ENCODE assay signal across 1 cellular context in genomic region chr6:111610548-111611172, GRCh38.
TF ChIP-seq lines count a peak whose summit lies in the region.

No MANE protein-coding gene starts in this region.

TF ChIP-seq in HepG2, 621 proteins besides CTCF, POLR2A, EP300 and RAD21 (continued from another document and continues in another):
- TF ChIP-seq, protein P1, sequence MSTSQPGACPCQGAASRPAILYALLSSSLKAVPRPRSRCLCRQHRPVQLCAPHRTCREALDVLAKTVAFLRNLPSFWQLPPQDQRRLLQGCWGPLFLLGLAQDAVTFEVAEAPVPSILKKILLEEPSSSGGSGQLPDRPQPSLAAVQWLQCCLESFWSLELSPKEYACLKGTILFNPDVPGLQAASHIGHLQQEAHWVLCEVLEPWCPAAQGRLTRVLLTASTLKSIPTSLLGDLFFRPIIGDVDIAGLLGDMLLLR (CRISPR knock-in tag; IDR thresholded peaks at IDR 0.05): no peak
- TF ChIP-seq MAZ (IDR thresholded peaks at IDR 0.05; ENCODE audit: borderline replicate concordance, low read depth, low read length) (no peak), MAZ (CRISPR knock-in tag; IDR thresholded peaks at IDR 0.05; ENCODE audit: low read depth) (no peak; the same call in none of the 2 replicates), REL (CRISPR knock-in tag; conservative IDR thresholded peaks at IDR 0.05) (no peak), RCOR2 (CRISPR knock-in tag; IDR thresholded peaks at IDR 0.05) (peak; percentile 77), MYNN (CRISPR knock-in tag; IDR thresholded peaks at IDR 0.05; ENCODE audit: low read depth) (no peak), FOXK2 (IDR thresholded peaks at IDR 0.05) (no peak), ZNF652 (CRISPR knock-in tag; IDR thresholded peaks at IDR 0.05; ENCODE audit: borderline replicate concordance, low read depth) (no peak; the same call in 1 of the 2 replicates), AHR (CRISPR knock-in tag; IDR thresholded peaks at IDR 0.05) (peak; percentile 56; the same call in 1 of the 2 replicates), ETV6 (CRISPR knock-in tag; conservative IDR thresholded peaks at IDR 0.05) (no peak), ZNF549 (CRISPR knock-in tag; IDR thresholded peaks at IDR 0.05) (no peak), BHLHE40 (IDR thresholded peaks at IDR 0.05; ENCODE audit: low read length) (peak; percentile 77), ZNF75D (CRISPR knock-in tag; IDR thresholded peaks at IDR 0.05; ENCODE audit: borderline replicate concordance) (no peak), SAFB2 (CRISPR knock-in tag; IDR thresholded peaks at IDR 0.05; ENCODE audit: borderline replicate concordance, low read depth) (no peak), NCOA2 (CRISPR knock-in tag; IDR thresholded peaks at IDR 0.05) (peak; percentile 60; the same call in 1 of the 2 replicates), NBN (conservative IDR thresholded peaks at IDR 0.05) (no peak), FLYWCH1 (CRISPR knock-in tag; IDR thresholded peaks at IDR 0.05) (no peak), MAF1 (CRISPR knock-in tag; IDR thresholded peaks at IDR 0.05; ENCODE audit: borderline replicate concordance) (no peak), SNAPC2 (CRISPR knock-in tag; IDR thresholded peaks at IDR 0.05) (no peak), TBL1XR1 (IDR thresholded peaks at IDR 0.05; ENCODE audit: borderline replicate concordance, low read length, partially characterized antibody) (peak; percentile 80), AFF4 (CRISPR knock-in tag; IDR thresholded peaks at IDR 0.05) (no peak), SIN3B (IDR thresholded peaks at IDR 0.05; ENCODE audit: low read length) (no peak), PHF5A (CRISPR knock-in tag; IDR thresholded peaks at IDR 0.05; ENCODE audit: low read depth, unreplicated experiment) (no peak), TMF1 (CRISPR knock-in tag; IDR thresholded peaks at IDR 0.05; ENCODE audit: low read depth) (no peak), ZNF292 (CRISPR knock-in tag; IDR thresholded peaks at IDR 0.05; ENCODE audit: borderline replicate concordance, low read depth) (peak; percentile 96), ZNF460 (CRISPR knock-in tag; IDR thresholded peaks at IDR 0.05; ENCODE audit: borderline replicate concordance) (no peak), TOPORS (CRISPR knock-in tag; IDR thresholded peaks at IDR 0.05) (0 out of 2 replicates have a peak, but pooled peaks have one; percentile 49), LRRFIP1 (CRISPR knock-in tag; conservative IDR thresholded peaks at IDR 0.05) (no peak), ZSCAN31 (CRISPR knock-in tag; IDR thresholded peaks at IDR 0.05; ENCODE audit: low read depth) (peak; percentile 59; the same call in 1 of the 2 replicates), RFX5 (IDR thresholded peaks at IDR 0.05; ENCODE audit: low read depth, low read length) (no peak), HDAC6 (IDR thresholded peaks at IDR 0.05; ENCODE audit: low read depth, low read length) (no peak), MAFF (IDR thresholded peaks at IDR 0.05; ENCODE audit: low read depth, low read length) (no peak), ZNF451 (CRISPR knock-in tag; IDR thresholded peaks at IDR 0.05) (peak; percentile 70; the same call in 1 of the 2 replicates), HMG20A (CRISPR knock-in tag; IDR thresholded peaks at IDR 0.05; ENCODE audit: borderline replicate concordance) (peak; percentile 56; the same call in 1 of the 2 replicates), RARG (CRISPR knock-in tag; IDR thresholded peaks at IDR 0.05; ENCODE audit: low read depth) (no peak), STAT5B (CRISPR knock-in tag; IDR thresholded peaks at IDR 0.05) (no peak), ZBTB10 (CRISPR knock-in tag; IDR thresholded peaks at IDR 0.05; ENCODE audit: borderline replicate concordance) (no peak), ZNF253 (CRISPR knock-in tag; IDR thresholded peaks at IDR 0.05; ENCODE audit: borderline replicate concordance) (no peak), SIN3A (IDR thresholded peaks at IDR 0.05; ENCODE audit: borderline replicate concordance, low read depth, low read length) (no peak), POGZ (CRISPR knock-in tag; IDR thresholded peaks at IDR 0.05) (peak; percentile 95), HCFC1 (IDR thresholded peaks at IDR 0.05; ENCODE audit: low read depth, low read length) (no peak), TSC22D2 (CRISPR knock-in tag; IDR thresholded peaks at IDR 0.05; ENCODE audit: borderline replicate concordance) (0 out of 2 replicates have a peak, but pooled peaks have one; percentile 25), NFRKB (IDR thresholded peaks at IDR 0.05) (no peak)
- TF ChIP-seq, protein P2, sequence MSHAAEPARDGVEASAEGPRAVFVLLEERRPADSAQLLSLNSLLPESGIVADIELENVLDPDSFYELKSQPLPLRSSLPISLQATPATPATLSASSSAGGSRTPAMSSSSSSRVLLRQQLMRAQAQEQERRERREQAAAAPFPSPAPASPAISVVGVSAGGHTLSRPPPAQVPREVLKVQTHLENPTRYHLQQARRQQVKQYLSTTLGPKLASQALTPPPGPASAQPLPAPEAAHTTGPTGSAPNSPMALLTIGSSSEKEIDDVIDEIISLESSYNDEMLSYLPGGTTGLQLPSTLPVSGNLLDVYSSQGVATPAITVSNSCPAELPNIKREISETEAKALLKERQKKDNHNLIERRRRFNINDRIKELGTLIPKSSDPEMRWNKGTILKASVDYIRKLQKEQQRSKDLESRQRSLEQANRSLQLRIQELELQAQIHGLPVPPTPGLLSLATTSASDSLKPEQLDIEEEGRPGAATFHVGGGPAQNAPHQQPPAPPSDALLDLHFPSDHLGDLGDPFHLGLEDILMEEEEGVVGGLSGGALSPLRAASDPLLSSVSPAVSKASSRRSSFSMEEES (CRISPR knock-in tag; IDR thresholded peaks at IDR 0.05): peak; percentile 79
- TF ChIP-seq, protein P3, sequence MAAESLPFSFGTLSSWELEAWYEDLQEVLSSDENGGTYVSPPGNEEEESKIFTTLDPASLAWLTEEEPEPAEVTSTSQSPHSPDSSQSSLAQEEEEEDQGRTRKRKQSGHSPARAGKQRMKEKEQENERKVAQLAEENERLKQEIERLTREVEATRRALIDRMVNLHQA (CRISPR knock-in tag; IDR thresholded peaks at IDR 0.05): no peak
- TF ChIP-seq, protein P4, sequence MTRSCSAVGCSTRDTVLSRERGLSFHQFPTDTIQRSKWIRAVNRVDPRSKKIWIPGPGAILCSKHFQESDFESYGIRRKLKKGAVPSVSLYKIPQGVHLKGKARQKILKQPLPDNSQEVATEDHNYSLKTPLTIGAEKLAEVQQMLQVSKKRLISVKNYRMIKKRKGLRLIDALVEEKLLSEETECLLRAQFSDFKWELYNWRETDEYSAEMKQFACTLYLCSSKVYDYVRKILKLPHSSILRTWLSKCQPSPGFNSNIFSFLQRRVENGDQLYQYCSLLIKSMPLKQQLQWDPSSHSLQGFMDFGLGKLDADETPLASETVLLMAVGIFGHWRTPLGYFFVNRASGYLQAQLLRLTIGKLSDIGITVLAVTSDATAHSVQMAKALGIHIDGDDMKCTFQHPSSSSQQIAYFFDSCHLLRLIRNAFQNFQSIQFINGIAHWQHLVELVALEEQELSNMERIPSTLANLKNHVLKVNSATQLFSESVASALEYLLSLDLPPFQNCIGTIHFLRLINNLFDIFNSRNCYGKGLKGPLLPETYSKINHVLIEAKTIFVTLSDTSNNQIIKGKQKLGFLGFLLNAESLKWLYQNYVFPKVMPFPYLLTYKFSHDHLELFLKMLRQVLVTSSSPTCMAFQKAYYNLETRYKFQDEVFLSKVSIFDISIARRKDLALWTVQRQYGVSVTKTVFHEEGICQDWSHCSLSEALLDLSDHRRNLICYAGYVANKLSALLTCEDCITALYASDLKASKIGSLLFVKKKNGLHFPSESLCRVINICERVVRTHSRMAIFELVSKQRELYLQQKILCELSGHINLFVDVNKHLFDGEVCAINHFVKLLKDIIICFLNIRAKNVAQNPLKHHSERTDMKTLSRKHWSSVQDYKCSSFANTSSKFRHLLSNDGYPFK (CRISPR knock-in tag; IDR thresholded peaks at IDR 0.05; ENCODE audit: borderline replicate concordance): no peak
- TF ChIP-seq, protein P5, sequence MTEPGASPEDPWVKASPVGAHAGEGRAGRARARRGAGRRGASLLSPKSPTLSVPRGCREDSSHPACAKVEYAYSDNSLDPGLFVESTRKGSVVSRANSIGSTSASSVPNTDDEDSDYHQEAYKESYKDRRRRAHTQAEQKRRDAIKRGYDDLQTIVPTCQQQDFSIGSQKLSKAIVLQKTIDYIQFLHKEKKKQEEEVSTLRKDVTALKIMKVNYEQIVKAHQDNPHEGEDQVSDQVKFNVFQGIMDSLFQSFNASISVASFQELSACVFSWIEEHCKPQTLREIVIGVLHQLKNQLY (CRISPR knock-in tag; IDR thresholded peaks at IDR 0.05): no peak
